In genomic region chr16:85566502-85567100, GRCh38 we compare ENCODE assay signal across 13 cellular contexts. TPM values are rescaled to one million over a fixed set of nuclear protein-coding genes. Genes with fewer than 3 reads are reported as not detected.
DNase-seq lines count a peak whose midpoint lies in the region; ATAC-seq and TF ChIP-seq lines count a peak whose summit lies in the region.
"Had no signal": no experiment of that assay in that cellular context is flagged by ENCODE, and none has a peak within 500 bp of the region (broad histone marks: within the 10 kb centered on the region; RNA-seq: fewer than 3 reads in every experiment).

No MANE protein-coding gene starts in this region.

- no peaks in the 10 kb centered on the region for H3F3A ChIP-seq in PC-3 (ENCODE audit: low read length, unreplicated experiment)

- TF ChIP-seq CTCF in HEK293 (tag by site-specific recombination; IDR thresholded peaks at IDR 0.05) (no peak), endodermal cell (conservative IDR thresholded peaks at IDR 0.05) (peak; percentile 73), esophagus squamous epithelium (IDR thresholded peaks at IDR 0.05) (no peak), PC-3 (conservative IDR thresholded peaks at IDR 0.05; ENCODE audit: low read depth, low read length) (no peak)

- POLR2A ChIA-PET in HEK293 (lab: Yijun Ruan, JAX) (no interaction called here), PC-3 (lab: Charles Lee; ENCODE audit: unreplicated experiment) (no interaction called here)

- H3K4me3 ChIP-seq in HEK293 (ENCODE audit: low read depth, low read length) (no peak overlapping the region), endodermal cell (ENCODE audit: low read length) (no peak overlapping the region), esophagus squamous epithelium (no peak overlapping the region), PC-3 (ENCODE audit: low read length) (no peak overlapping the region)
- H3K4me3 ChIP-seq: gastroesophageal sphincter, left lung had no signal

- peaks cover 17% of the 10 kb centered on the region for H3K4me1 ChIP-seq in HEK293 (ENCODE audit: control insufficient read depth, insufficient read depth, low read length)
- H3K4me1 ChIP-seq in endodermal cell (ENCODE audit: control insufficient read depth, insufficient read depth, low read length) = peaks cover 22% of the 10 kb centered on the region
- peaks cover 8 to 60% (median 20%) of the 10 kb centered on the region in 3 donors for H3K4me1 ChIP-seq in esophagus squamous epithelium
- H3K4me1 ChIP-seq in PC-3 (ENCODE audit: insufficient read depth, low read length) = peaks cover 28% of the 10 kb centered on the region

- no peak for TF ChIP-seq POLR2A in esophagus squamous epithelium (IDR thresholded peaks at IDR 0.05)

- H3K9me3 Mint-ChIP-seq in endodermal cell = no peaks in the 10 kb centered on the region

- intact Hi-C loops in esophagus squamous epithelium (cut with DNase I) = no loop called here
- intact Hi-C loops in PC-3 (cut with micrococcal nuclease) = no loop called here

- H3K27me3 ChIP-seq in endodermal cell (ENCODE audit: control insufficient read depth, insufficient read depth, low read length, poor library complexity, severe bottlenecking) = no peaks in the 10 kb centered on the region
- no peaks in the 10 kb centered on the region for H3K27me3 ChIP-seq in esophagus squamous epithelium
- no peaks in the 10 kb centered on the region for H3K27me3 ChIP-seq in PC-3 (ENCODE audit: low read length)
- H3K27me3 ChIP-seq: gastroesophageal sphincter, left lung had no signal

- no peaks in the 10 kb centered on the region for H3K36me3 ChIP-seq in HEK293 (ENCODE audit: control insufficient read depth in 2 of 2, insufficient read depth in 1 of 2, low read length in 2 of 2)
- no peaks in the 10 kb centered on the region for H3K36me3 ChIP-seq in endodermal cell (ENCODE audit: control insufficient read depth, insufficient read depth, low read length)
- no peaks in the 10 kb centered on the region for H3K36me3 ChIP-seq in esophagus squamous epithelium
- no peaks in the 10 kb centered on the region for H3K36me3 ChIP-seq in PC-3 (ENCODE audit: low read depth, low read length)
- H3K36me3 ChIP-seq: gastroesophageal sphincter, left lung had no signal

- H2AFZ ChIP-seq in PC-3 (ENCODE audit: low read length) = no peak overlapping the region

- no peak overlapping the region for H3K27ac ChIP-seq in HEK293 (ENCODE audit: extremely low read depth, low read depth, low read length)
- peak overlapping the region; percentile 74 for H3K27ac ChIP-seq in endodermal cell (ENCODE audit: low read depth, low read length)
- no peak overlapping the region for H3K27ac ChIP-seq in esophagus squamous epithelium
- H3K27ac ChIP-seq in PC-3 (ENCODE audit: low read length) = no peak overlapping the region
- H3K27ac ChIP-seq: gastroesophageal sphincter had no signal

- no peaks in the 10 kb centered on the region for H3K9me2 ChIP-seq in PC-3 (replicated peaks; ENCODE audit: low read length)

- CTCF ChIA-PET in HEK293 (lab: Yijun Ruan, JAX) (interaction anchor here (0.6 to 1.3 kb wide), 3 partner anchors 9 to 40 kb away, joined by 3 read pairs; no protein-coding TSS in a partner anchor), PC-3 (lab: Charles Lee) (no interaction called here)

- BruUV-seq in PC-3 (replicated peaks; lab: Mats Ljungman, UMichigan) = no TSS peak

- H3K36me3 Mint-ChIP-seq in endodermal cell (ENCODE audit: low read depth) = no peaks in the 10 kb centered on the region

- H3K9ac ChIP-seq in endodermal cell (ENCODE audit: extremely low read depth, low read length, poor library complexity, severe bottlenecking) (no peak overlapping the region), PC-3 (ENCODE audit: low read length) (no peak overlapping the region)

- H3K4me1 Mint-ChIP-seq in endodermal cell = peaks cover 66% of the 10 kb centered on the region

- no peaks in the 10 kb centered on the region for H3K9me3 ChIP-seq in HEK293 (ENCODE audit: control insufficient read depth, insufficient read depth, low read depth, low read length)
- no peaks in the 10 kb centered on the region for H3K9me3 ChIP-seq in endodermal cell (ENCODE audit: control insufficient read depth, low read length)
- no peaks in the 10 kb centered on the region for H3K9me3 ChIP-seq in esophagus squamous epithelium
- H3K9me3 ChIP-seq in PC-3 (ENCODE audit: low read length) = no peaks in the 10 kb centered on the region
- H3K9me3 ChIP-seq: left lung had no signal

- H3K27ac Mint-ChIP-seq in endodermal cell = peak overlapping the region; percentile 68

- H3K4me2 ChIP-seq in PC-3 (ENCODE audit: low read length) = no peak overlapping the region

- peak overlapping the region; percentile 15 for H3K4me3 Mint-ChIP-seq in endodermal cell

- ATAC-seq in HG02870 (IDR thresholded peaks at IDR 0.05; ENCODE audit: unreplicated experiment) (no peak), GM18868 (IDR thresholded peaks at IDR 0.05; ENCODE audit: unreplicated experiment) (no peak), PC-3 (no peak)
- ATAC-seq: gastroesophageal sphincter, left lung had no signal

- no peaks in the 10 kb centered on the region for H4K20me1 ChIP-seq in PC-3 (ENCODE audit: low read length)

- 0 out of 2 replicates have a peak, but pooled peaks cover 11% of the 10 kb centered on the region for H3K79me2 ChIP-seq in PC-3 (ENCODE audit: low read length)

- peak; percentile 47 to 49 for DNase-seq in NCI-H526 (lab: John Stamatoyannopoulos, UW)
- DNase-seq in endodermal cell = peak; percentile 88
- peak; percentile 73 for DNase-seq in retina
- no peak for DNase-seq in esophagus squamous epithelium (lab: John Stamatoyannopoulos, UW)
- DNase-seq in PC-3 = no peak
- DNase-seq: activated CD4-positive, CD25-positive, alpha-beta regulatory T cell treated with anti-CD3 and anti-CD28 coated beads, Interleukin-2, amount 50 U/mL, for 72 hours; DMS79 treated with DMSO at 0.1 percent for 48 hours; NCI-H2029 treated with DMSO at 0.1 percent for 48 hours had no signal

- no peaks in the 10 kb centered on the region for H3K27me3 Mint-ChIP-seq in endodermal cell (ENCODE audit: insufficient read depth)

- WGBS in endodermal cell (ENCODE audit: insufficient coverage in 1 of 2, insufficient read length in 1 of 2), 2 experiments = 10 to 20% methylated on average over 7 to 17 of the region's 21 CpGs
- WGBS in esophagus squamous epithelium, 2 donors = 73 to 80% methylated on average over 8 to 16 of the region's 21 CpGs

TF ChIP-seq in HEK293, 187 proteins besides CTCF, POLR2A, EP300 and RAD21:
- TF ChIP-seq ZNF335 (tag by site-specific recombination; conservative IDR thresholded peaks at IDR 0.05) (no peak), ZNF341 (tag by site-specific recombination; IDR thresholded peaks at IDR 0.05; ENCODE audit: low read depth) (peak; percentile 57)

RNA-seq across cellular contexts. Expression of gene GSE1, which starts 46.5 kb away (rescaled TPM):
- total RNA-seq in endodermal cell (100 to 1,000 TPM; 108 to 128 TPM), esophagus squamous epithelium (10 to 100 TPM; 24.6 to 33.6 (median 28.9) TPM), PC-3 (2014; rRNA removed) (38.4 and 60.8 TPM in 2 replicates)
- 55.0 TPM for polyA plus RNA-seq in endodermal cell (2013, experiment 1 of 2)
- polyA plus RNA-seq in endodermal cell (2013, experiment 2 of 2) = 54.2 TPM

Comparison
In these comparisons a context has a peak if more than half of its experiments do, and no peak if none do; other contexts are left out.
1. DNase-seq: peak in NCI-H526 (2 of 2), endodermal cell (single experiment) and retina (single experiment); none in esophagus squamous epithelium (single experiment) and PC-3 (single experiment).